ENCODE assay signal across 8 cellular contexts in the genomic region with DNA sequence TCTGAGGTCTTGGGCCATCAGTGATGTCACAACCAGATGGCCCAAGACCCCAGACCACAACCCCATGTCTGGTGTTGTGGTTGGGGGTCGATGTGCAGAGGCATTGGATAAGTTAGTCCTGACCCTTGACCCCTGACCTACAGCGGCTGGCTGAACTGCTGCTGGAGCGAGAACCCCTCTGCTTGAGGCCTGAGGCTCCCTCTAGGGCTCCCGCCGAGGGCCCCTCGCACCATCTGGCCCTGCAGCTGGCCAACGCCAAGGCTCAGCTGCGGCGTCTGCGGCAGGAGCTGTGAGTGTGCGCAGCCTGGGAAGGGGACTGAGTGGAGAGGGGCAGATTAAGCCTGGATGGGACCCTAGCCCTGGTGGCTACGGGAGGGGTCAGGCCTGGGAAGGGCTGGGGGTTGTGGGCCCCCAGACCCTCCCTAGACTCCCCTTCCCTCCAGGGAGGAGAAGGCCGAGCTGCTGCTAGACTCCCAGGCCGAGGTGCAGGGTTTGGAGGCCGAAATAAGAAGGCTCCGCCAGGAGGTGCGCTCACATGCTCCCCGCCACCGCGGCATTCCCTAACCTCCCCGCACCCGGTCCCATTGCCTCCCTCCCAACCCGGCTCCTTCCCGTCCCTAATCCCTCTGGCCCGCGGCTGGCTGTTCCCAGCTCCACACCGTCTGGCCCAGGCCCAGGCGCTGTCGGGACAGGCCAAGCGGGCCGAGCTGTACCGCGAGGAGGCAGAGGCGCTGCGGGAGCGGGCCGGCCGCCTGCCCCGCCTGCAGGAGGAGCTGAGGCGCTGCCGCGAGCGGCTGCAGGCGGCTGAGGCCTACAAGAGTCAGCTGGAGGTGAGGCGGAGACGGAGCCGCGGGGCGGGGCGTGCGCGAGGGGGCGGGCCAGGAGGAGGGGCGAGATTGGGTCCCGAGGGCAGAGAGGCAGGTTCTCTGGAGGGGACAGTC. TPM values are rescaled to one million over a fixed set of nuclear protein-coding genes. Genes with fewer than 3 reads are reported as not detected.
DNase-seq lines count a peak whose midpoint lies in the region; ATAC-seq and TF ChIP-seq lines count a peak whose summit lies in the region.

No MANE protein-coding gene starts in this region.

- peaks cover 3% of the 10 kb centered on the region for H3K36me3 Mint-ChIP-seq in T-helper 17 cell (ENCODE audit: low read depth)

- intact Hi-C loops in left ventricle myocardium superior (cut with micrococcal nuclease) (no loop called here), psoas muscle (cut with DNase I) (loop anchor here in 1 of 2 donors (2.0 kb wide), 1 partner anchor 57 kb away; the partner anchor contains the start of genes BAD and GPR137), upper lobe of right lung (cut with DNase I) (no loop called here)

- peak overlapping the region; percentile 95 for H3K4me3 Mint-ChIP-seq in T-helper 17 cell

- DNase-seq in A172 (ENCODE audit: low spot score) (peak; percentile 72), GM19238 (ENCODE audit: insufficient read length, low spot score) (peak; percentile 96), NAMALWA (ENCODE audit: low spot score) (peak; percentile 93), T-helper 17 cell (peak; percentile 83 to 89 (median 88)), amniotic stem cell (lab: John Stamatoyannopoulos, UW) (peak; percentile 66), left ventricle myocardium superior (peak; percentile 94), psoas muscle (peak; percentile 91 to 95), upper lobe of right lung (peak; percentile 96)

- H3K27me3 ChIP-seq in psoas muscle (ENCODE audit: insufficient read depth in 3 of 3, low read length in 2 of 3), result no peaks in the 10 kb centered on the region
- no peaks in the 10 kb centered on the region for H3K27me3 ChIP-seq in upper lobe of right lung

- no peaks in the 10 kb centered on the region for H3K27me3 Mint-ChIP-seq in T-helper 17 cell

- peaks cover 5% of the 10 kb centered on the region for H3K4me1 ChIP-seq in psoas muscle
- peaks cover 14% of the 10 kb centered on the region for H3K4me1 ChIP-seq in upper lobe of right lung

- peak; percentile 51 for TF ChIP-seq CTCF in psoas muscle (IDR thresholded peaks at IDR 0.05)
- peak; percentile 45 for TF ChIP-seq CTCF in upper lobe of right lung (IDR thresholded peaks at IDR 0.05)

- WGBS in psoas muscle, 3 donors, result 11 to 19% (median 14%) methylated on average over 49 to 55 of the region's 55 CpGs

- H3K27ac Mint-ChIP-seq in T-helper 17 cell, result peak overlapping the region; percentile 98

- no peaks in the 10 kb centered on the region for H3K36me3 ChIP-seq in psoas muscle (ENCODE audit: insufficient read depth in 1 of 2, low read depth in 1 of 2)
- H3K36me3 ChIP-seq in upper lobe of right lung, result no peaks in the 10 kb centered on the region

- H3K4me1 Mint-ChIP-seq in T-helper 17 cell, result peaks cover 27% of the 10 kb centered on the region

- no peaks in the 10 kb centered on the region for H3K9me3 ChIP-seq in T-helper 17 cell (ENCODE audit: control insufficient read depth, low read length, poor library complexity, severe bottlenecking)
- H3K9me3 ChIP-seq in psoas muscle, result no peaks in the 10 kb centered on the region
- H3K9me3 ChIP-seq in upper lobe of right lung, result no peaks in the 10 kb centered on the region

- peak; percentile 69 for ATAC-seq in T-helper 17 cell
- ATAC-seq in left ventricle myocardium superior, result peak; percentile 95
- ATAC-seq in psoas muscle, result peak; percentile 93 to 97 (median 95)
- peak; percentile 93 for ATAC-seq in upper lobe of right lung

- H3K4me3 ChIP-seq in psoas muscle (peak overlapping the region; percentile 64), upper lobe of right lung (peak overlapping the region; percentile 41)

- H3K27ac ChIP-seq in psoas muscle (peak overlapping the region; percentile 85), upper lobe of right lung (peak overlapping the region; percentile 68)

RNA-seq across cellular contexts. Expression of gene CCDC88B, which starts 2.1 kb away (rescaled TPM):
- 6.6 and 6.9 TPM in 2 replicates for total RNA-seq in A172 (2014; rRNA removed; shearing (Covaris generic))
- total RNA-seq in T-helper 17 cell (100 to 1,000 TPM; 111 to 153 TPM), left ventricle myocardium superior (7.2 TPM), psoas muscle (1 to 10 TPM; 1.4 to 2.9 (median 2.2) TPM), upper lobe of right lung (20.7 TPM)
- 1 to 10 TPM; 2.5 to 3.6 (median 3.2) TPM for polyA plus RNA-seq in psoas muscle

RNA-seq across cellular contexts. Expression of gene RPS6KA4, which starts 16.8 kb away (rescaled TPM):
- 77.4 and 78.2 TPM in 2 replicates for total RNA-seq in A172 (2014; rRNA removed; shearing (Covaris generic))
- total RNA-seq in T-helper 17 cell (10 to 100 TPM; 21.5 to 26.1 TPM), left ventricle myocardium superior (15.1 TPM), psoas muscle (10 to 100 TPM in 3 of 4 donors, 1 to 10 TPM in 1; 9.5 to 15.9 (median 13.6) TPM), upper lobe of right lung (42.4 TPM)
- 10 to 100 TPM; 11.5 to 13.8 (median 13.1) TPM for polyA plus RNA-seq in psoas muscle

RNA-seq across cellular contexts. Expression of gene PRDX5, which starts 24.2 kb away (rescaled TPM):
- total RNA-seq in A172 (2014; rRNA removed; shearing (Covaris generic)), result 300 and 344 TPM in 2 replicates
- 10 to 100 TPM; 46.4 to 49.7 TPM for total RNA-seq in T-helper 17 cell
- 362 TPM for total RNA-seq in left ventricle myocardium superior
- total RNA-seq in psoas muscle, result 100 to 1,000 TPM; 122 to 178 (median 156) TPM
- 100 to 1,000 TPM; 304 to 323 (median 321) TPM for polyA plus RNA-seq in psoas muscle
- 176 TPM for total RNA-seq in upper lobe of right lung

RNA-seq across cellular contexts. Expression of gene TRMT112, which starts 24.8 kb away (rescaled TPM):
- 454 and 683 TPM in 2 replicates for total RNA-seq in A172 (2014; rRNA removed; shearing (Covaris generic))
- total RNA-seq in T-helper 17 cell, result 100 to 1,000 TPM in 1 of 2 donors, 10 to 100 TPM in 1; 95.4 to 110 TPM
- 83.4 TPM for total RNA-seq in left ventricle myocardium superior
- total RNA-seq in psoas muscle, result 100 to 1,000 TPM in 1 of 4 donors, 10 to 100 TPM in 3; 78.1 to 135 (median 88.0) TPM
- 100 to 1,000 TPM; 125 to 311 (median 190) TPM for polyA plus RNA-seq in psoas muscle
- total RNA-seq in upper lobe of right lung, result 168 TPM

RNA-seq across cellular contexts. Expression of gene ESRRA, which starts 36.8 kb away (rescaled TPM):
- total RNA-seq in A172 (2014; rRNA removed; shearing (Covaris generic)), result 30.4 and 46.6 TPM in 2 replicates
- total RNA-seq in T-helper 17 cell, result 10 to 100 TPM; 25.7 to 26.6 TPM
- total RNA-seq in left ventricle myocardium superior, result 256 TPM
- 100 to 1,000 TPM; 104 to 261 (median 146) TPM for total RNA-seq in psoas muscle
- 100 to 1,000 TPM; 274 to 362 (median 316) TPM for polyA plus RNA-seq in psoas muscle
- 51.9 TPM for total RNA-seq in upper lobe of right lung

Comparison
In these comparisons a context has a peak if more than half of its experiments do, and no peak if none do; other contexts are left out.
1. Peak in every context shown above with its lines: DNase-seq, ATAC-seq, H3K4me3 ChIP-seq and H3K27ac ChIP-seq.